ENCODE assay signal across 22 cellular contexts in the genomic region with DNA sequence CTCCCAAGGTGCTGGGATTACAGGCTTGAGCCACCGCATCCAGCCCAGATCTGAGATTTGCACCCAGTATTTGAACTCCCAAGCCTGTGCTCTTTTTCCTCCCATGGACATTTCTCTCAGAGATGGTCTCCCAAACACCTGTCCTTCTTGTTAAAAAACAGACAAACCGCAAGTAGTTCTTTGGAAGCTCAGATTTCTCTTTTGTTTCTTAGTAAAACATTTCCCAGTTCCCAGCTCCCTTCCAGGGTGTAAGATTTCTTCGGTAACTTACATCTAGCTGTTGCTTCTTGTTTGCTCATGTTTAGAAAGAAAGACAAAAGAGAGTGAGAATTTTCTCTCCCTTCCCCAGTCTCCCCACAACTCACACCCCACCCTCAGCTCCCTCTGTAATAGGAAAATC. TPM values are rescaled to one million over a fixed set of nuclear protein-coding genes. Genes with fewer than 3 reads are reported as not detected.
DNase-seq lines count a peak whose midpoint lies in the region; ATAC-seq and TF ChIP-seq lines count a peak whose summit lies in the region.
"Had no signal": no experiment of that assay in that cellular context is flagged by ENCODE, and none has a peak within 500 bp of the region (broad histone marks: within the 10 kb centered on the region; RNA-seq: fewer than 3 reads in every experiment).

No MANE protein-coding gene starts in this region.

- peaks cover 0 to 23% (median 0%) of the 10 kb centered on the region in 9 donors for H3K4me1 ChIP-seq in heart right ventricle
- H3K4me1 ChIP-seq in left lung, result peaks cover 0 to 23% of the 10 kb centered on the region in 2 donors
- H3K4me1 ChIP-seq: neural progenitor cell, prostate gland had no signal

- POLR2A ChIA-PET in RWPE1 (lab: Yijun Ruan, JAX; ENCODE audit: low non-redundant PET), result no interaction called here

- intact Hi-C loops in dendritic cell treated with granulocyte-macrophage colony-stimulating factor and Interleukin-4, amounts not matched to agents 40 ng/mL and 50 ng/mL, for 4 days (cut with micrococcal nuclease), result loop anchor here (5.0 kb wide), 1 partner anchor 113 kb away; no protein-coding TSS in a partner anchor
- intact Hi-C loops in heart right ventricle (cut with DNase I), result loop anchor here in 2 of 10 donors (10.0 kb wide), 2 partner anchors 45 to 115 kb away; no protein-coding TSS in a partner anchor
- intact Hi-C loops in left lung (cut with DNase I), result no loop called here

- H3K36me3 ChIP-seq in heart right ventricle (peaks cover 0 to 100% (median 26%) of the 10 kb centered on the region in 9 donors), left lung (peaks cover 0 to 100% of the 10 kb centered on the region in 2 donors)
- H3K36me3 ChIP-seq: neural progenitor cell had no signal

- H3K27ac ChIP-seq in RWPE1 (0 out of 2 replicates have a peak overlapping the region, but pooled peaks have one; percentile 24), heart right ventricle (no peak overlapping the region), left lung (peak overlapping the region in 1 of 2 donors; percentile 23)
- H3K27ac ChIP-seq: neural progenitor cell, prostate gland had no signal

- H3K9me3 ChIP-seq in heart right ventricle, result peaks cover 0 to 15% (median 0%) of the 10 kb centered on the region in 11 donors
- H3K9me3 ChIP-seq in left lung, result no peaks in the 10 kb centered on the region
- H3K9me3 ChIP-seq: prostate gland had no signal

- H3K27ac Mint-ChIP-seq in activated CD8-positive, alpha-beta memory T cell treated with anti-CD3 and anti-CD28 coated beads, Interleukin-2, amount 10 ng/mL, durations not matched to agents 7 days and 5 days, result peak overlapping the region; percentile 6
- peak overlapping the region; percentile 39 for H3K27ac Mint-ChIP-seq in dendritic cell treated with granulocyte-macrophage colony-stimulating factor and Interleukin-4, amounts not matched to agents 40 ng/mL and 50 ng/mL, for 4 days
- peak overlapping the region; percentile 50 for H3K27ac Mint-ChIP-seq in stimulated activated effector memory CD8-positive, alpha-beta T cell treated with anti-CD3 and anti-CD28 coated beads, Interleukin-12 subunit alpha, Interleukin-12 subunit beta, amount 100 ng/mL, for 72 hours
- H3K27ac Mint-ChIP-seq: HFFc6, neural progenitor cell had no signal

- no peak overlapping the region for H3K4me3 Mint-ChIP-seq in activated CD8-positive, alpha-beta memory T cell treated with anti-CD3 and anti-CD28 coated beads, Interleukin-2, amount 10 ng/mL, durations not matched to agents 7 days and 5 days
- H3K4me3 Mint-ChIP-seq in dendritic cell treated with granulocyte-macrophage colony-stimulating factor and Interleukin-4, amounts not matched to agents 40 ng/mL and 50 ng/mL, for 4 days, result no peak overlapping the region
- no peak overlapping the region for H3K4me3 Mint-ChIP-seq in stimulated activated effector memory CD8-positive, alpha-beta T cell treated with anti-CD3 and anti-CD28 coated beads, Interleukin-12 subunit alpha, Interleukin-12 subunit beta, amount 100 ng/mL, for 72 hours
- H3K4me3 Mint-ChIP-seq: brain, HFFc6, neural progenitor cell had no signal

- no peaks in the 10 kb centered on the region for H3K9me3 Mint-ChIP-seq in activated CD8-positive, alpha-beta memory T cell treated with anti-CD3 and anti-CD28 coated beads, Interleukin-2, amount 10 ng/mL, durations not matched to agents 7 days and 5 days (ENCODE audit: low read depth)
- no peaks in the 10 kb centered on the region for H3K9me3 Mint-ChIP-seq in dendritic cell treated with granulocyte-macrophage colony-stimulating factor and Interleukin-4, amounts not matched to agents 40 ng/mL and 50 ng/mL, for 4 days
- H3K9me3 Mint-ChIP-seq in stimulated activated effector memory CD8-positive, alpha-beta T cell treated with anti-CD3 and anti-CD28 coated beads, Interleukin-12 subunit alpha, Interleukin-12 subunit beta, amount 100 ng/mL, for 72 hours, result no peaks in the 10 kb centered on the region
- H3K9me3 Mint-ChIP-seq: HFFc6, neural progenitor cell had no signal

- no peaks in the 10 kb centered on the region for H3K4me1 Mint-ChIP-seq in activated CD8-positive, alpha-beta memory T cell treated with anti-CD3 and anti-CD28 coated beads, Interleukin-2, amount 10 ng/mL, durations not matched to agents 7 days and 5 days
- H3K4me1 Mint-ChIP-seq in dendritic cell treated with granulocyte-macrophage colony-stimulating factor and Interleukin-4, amounts not matched to agents 40 ng/mL and 50 ng/mL, for 4 days (ENCODE audit: low read depth), result peaks cover 45% of the 10 kb centered on the region
- peaks cover 17% of the 10 kb centered on the region for H3K4me1 Mint-ChIP-seq in stimulated activated effector memory CD8-positive, alpha-beta T cell treated with anti-CD3 and anti-CD28 coated beads, Interleukin-12 subunit alpha, Interleukin-12 subunit beta, amount 100 ng/mL, for 72 hours

- WGBS in heart right ventricle, 2 donors, result 80 to 99% methylated on average over 3 of the region's 3 CpGs

- H3K4me3 ChIP-seq in heart right ventricle (no peak overlapping the region), left lung (no peak overlapping the region)
- H3K4me3 ChIP-seq: neural progenitor cell, prostate gland had no signal

- TF ChIP-seq CTCF in RWPE1 (conservative IDR thresholded peaks at IDR 0.05; ENCODE audit: low read depth) (no peak), heart right ventricle (IDR thresholded peaks at IDR 0.05) (no peak), left lung (IDR thresholded peaks at IDR 0.05) (no peak)

- H3K27me3 ChIP-seq in heart right ventricle (no peaks in the 10 kb centered on the region), left lung (no peaks in the 10 kb centered on the region)
- H3K27me3 ChIP-seq: neural progenitor cell had no signal

- no peak for ATAC-seq in activated CD8-positive, alpha-beta memory T cell treated with anti-CD3 and anti-CD28 coated beads, Interleukin-2, amount 10 ng/mL, durations not matched to agents 7 days and 5 days
- ATAC-seq in stimulated activated effector memory CD8-positive, alpha-beta T cell treated with anti-CD3 and anti-CD28 coated beads, Interleukin-12 subunit alpha, Interleukin-12 subunit beta, amount 100 ng/mL, for 72 hours, result no peak
- ATAC-seq in heart right ventricle, result no peak
- ATAC-seq in left lung, result no peak
- ATAC-seq: HepG2, left cardiac atrium had no signal

- CTCF ChIA-PET in activated CD8-positive, alpha-beta memory T cell treated with anti-CD3 and anti-CD28 coated beads, Interleukin-2, amount 10 ng/mL, durations not matched to agents 7 days and 5 days (lab: Charles Lee), result no interaction called here
- CTCF ChIA-PET in RWPE1 (lab: Yijun Ruan, JAX), result interaction anchor here (0.8 to 1.2 kb wide), 2 partner anchors 12 to 18 kb away, joined by 3 to 5 read pairs; no protein-coding TSS in a partner anchor

- DNase-seq in activated CD8-positive, alpha-beta memory T cell treated with anti-CD3 and anti-CD28 coated beads, Interleukin-2, amount 10 ng/mL, durations not matched to agents 7 days and 5 days, result no peak
- no peak for DNase-seq in activated CD8-positive, alpha-beta memory T cell treated with anti-CD3 and anti-CD28 coated beads, Interleukin-2, amount 50 U/mL, for 48 hours
- DNase-seq in RWPE1 (ENCODE audit: low spot score) (no peak), heart right ventricle (no peak), DMS79 treated with DMSO at 0.1 percent for 48 hours (lab: John Stamatoyannopoulos, UW) (no peak), left lung (no peak)
- no peak for DNase-seq in stimulated activated effector memory CD8-positive, alpha-beta T cell treated with anti-CD3 and anti-CD28 coated beads, Interleukin-12 subunit alpha, Interleukin-12 subunit beta, amount 100 ng/mL, for 72 hours (ENCODE audit: low spot score in 2 of 2)
- DNase-seq: ACHN; activated naive CD4-positive, alpha-beta T cell treated with anti-CD3 and anti-CD28 coated beads, Interleukin-2, amount 50 U/mL, for 16 hours; C1 segment of cervical spinal cord; HFFc6; left cardiac atrium; NCI-H1092 treated with DMSO at 0.1 percent for 48 hours; NCI-H2029 treated with DMSO at 0.1 percent for 48 hours; NCI-H510A; small intestine had no signal

- peaks cover 86% of the 10 kb centered on the region for H3K36me3 Mint-ChIP-seq in activated CD8-positive, alpha-beta memory T cell treated with anti-CD3 and anti-CD28 coated beads, Interleukin-2, amount 10 ng/mL, durations not matched to agents 7 days and 5 days
- H3K36me3 Mint-ChIP-seq in dendritic cell treated with granulocyte-macrophage colony-stimulating factor and Interleukin-4, amounts not matched to agents 40 ng/mL and 50 ng/mL, for 4 days (ENCODE audit: low read depth), result peaks cover 100% of the 10 kb centered on the region
- peaks cover 100% of the 10 kb centered on the region for H3K36me3 Mint-ChIP-seq in stimulated activated effector memory CD8-positive, alpha-beta T cell treated with anti-CD3 and anti-CD28 coated beads, Interleukin-12 subunit alpha, Interleukin-12 subunit beta, amount 100 ng/mL, for 72 hours
- H3K36me3 Mint-ChIP-seq: brain had no signal

- H3K27me3 Mint-ChIP-seq in activated CD8-positive, alpha-beta memory T cell treated with anti-CD3 and anti-CD28 coated beads, Interleukin-2, amount 10 ng/mL, durations not matched to agents 7 days and 5 days, result no peaks in the 10 kb centered on the region
- H3K27me3 Mint-ChIP-seq in dendritic cell treated with granulocyte-macrophage colony-stimulating factor and Interleukin-4, amounts not matched to agents 40 ng/mL and 50 ng/mL, for 4 days, result no peaks in the 10 kb centered on the region

RNA-seq across cellular contexts. Expression of gene IL4R, which starts 36.2 kb away (rescaled TPM):
- total RNA-seq in activated CD8-positive, alpha-beta memory T cell treated with anti-CD3 and anti-CD28 coated beads, Interleukin-2, amount 10 ng/mL, durations not matched to agents 7 days and 5 days, result 100 to 1,000 TPM; 155 to 190 TPM
- 10 to 100 TPM in 4 of 10 donors, 1 to 10 TPM in 6; 5.0 to 28.9 (median 9.7) TPM for total RNA-seq in heart right ventricle
- polyA plus RNA-seq in heart right ventricle, result 10 to 100 TPM; 10.0 to 10.2 TPM
- total RNA-seq in left lung, result 100 to 1,000 TPM in 1 of 2 donors, 10 to 100 TPM in 1; 80.3 to 133 TPM

RNA-seq across cellular contexts. Expression of gene IL21R, which starts 52.0 kb away (rescaled TPM):
- 10 to 100 TPM; 24.6 to 38.0 TPM for total RNA-seq in activated CD8-positive, alpha-beta memory T cell treated with anti-CD3 and anti-CD28 coated beads, Interleukin-2, amount 10 ng/mL, durations not matched to agents 7 days and 5 days
- total RNA-seq in heart right ventricle (1 to 10 TPM in 1 of 10 donors, under 1 TPM in 8, not detected in 1; 0.06 to 3.6 (median 0.15) TPM), left lung (1 to 10 TPM; 3.9 to 4.2 TPM)
- under 1 TPM in 1 of 2 donors, not detected in 1; 0.07 TPM for polyA plus RNA-seq in heart right ventricle
- total RNA-seq: G401 had no signal

Comparison
In these comparisons a context has a peak if more than half of its experiments do, and no peak if none do; other contexts are left out.
1. RNA of gene IL21R, which starts 52.0 kb away (total RNA-seq): 24.6 to 38.0 TPM in activated CD8-positive, alpha-beta memory T cell treated with anti-CD3 and anti-CD28 coated beads, Interleukin-2, amount 10 ng/mL, durations not matched to agents 7 days and 5 days; 3.9 to 4.2 TPM in left lung and 0.06 to 3.6 TPM in heart right ventricle; every median in the first group is over 4 times any median in the second.
2. Peak in every context shown above with its lines, with median percentiles within 50 percentile points of each other: H3K27ac Mint-ChIP-seq.